Comparison of ENCODE assay signal across 8 cellular contexts in the genomic region with DNA sequence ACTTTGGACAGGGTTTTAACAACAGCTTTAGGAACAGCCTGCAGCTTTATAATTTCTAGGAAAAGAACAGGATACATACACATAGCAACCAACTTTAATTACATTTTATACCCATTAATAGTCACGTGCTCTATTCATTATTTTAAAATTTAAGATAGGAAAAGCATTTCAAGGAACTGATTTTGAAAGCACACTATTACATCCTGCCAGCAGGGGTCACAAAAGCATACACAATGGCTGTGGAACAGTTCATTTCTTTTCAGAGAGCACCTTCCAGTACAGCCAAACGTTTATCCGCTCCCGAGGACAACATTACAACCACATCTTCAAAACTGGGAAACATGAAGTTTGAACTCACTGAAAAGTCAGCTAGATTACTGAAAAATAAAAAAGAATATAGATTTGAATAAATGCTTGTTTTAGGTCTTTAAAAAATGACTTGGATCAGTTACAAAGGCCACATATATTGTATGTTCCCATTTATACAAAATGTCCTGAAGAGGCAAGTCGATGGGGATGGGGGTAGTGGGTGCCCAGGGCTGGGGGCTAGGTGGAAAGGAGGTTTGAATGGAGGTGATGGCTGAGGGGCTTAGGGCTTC.
DNase-seq lines count a peak whose midpoint lies in the region; ATAC-seq and TF ChIP-seq lines count a peak whose summit lies in the region.

No MANE protein-coding gene starts in this region.

- POLR2A ChIA-PET in HEK293 (lab: Yijun Ruan, JAX) (no interaction called here), Panc1 (lab: Charles Lee) (no interaction called here)

- ATAC-seq in Panc1 (peak; percentile 85), HG02759 (IDR thresholded peaks at IDR 0.05; ENCODE audit: unreplicated experiment) (no peak), HG03159 (IDR thresholded peaks at IDR 0.05; ENCODE audit: unreplicated experiment) (no peak)

- H3K4me3 ChIP-seq in HEK293 (ENCODE audit: low read depth, low read length) (no peak overlapping the region), Panc1 (ENCODE audit: low read depth in 2 of 2, low read length in 2 of 2) (no peak overlapping the region), brain microvascular endothelial cell (ENCODE audit: low read depth, low read length) (no peak overlapping the region)

- peak; percentile 33; the same call in 1 of the 2 replicates for TF ChIP-seq CTCF in HEK293 (tag by site-specific recombination; IDR thresholded peaks at IDR 0.05)
- peak; percentile 82 for TF ChIP-seq CTCF in Panc1 (IDR thresholded peaks at IDR 0.05)
- peak; percentile 77 for TF ChIP-seq CTCF in brain microvascular endothelial cell (IDR thresholded peaks at IDR 0.05; ENCODE audit: low read depth, low read length, missing control alignments)

- no peaks in the 10 kb centered on the region for H3K4me1 ChIP-seq in HEK293 (ENCODE audit: control insufficient read depth, insufficient read depth, low read length)
- H3K4me1 ChIP-seq in Panc1 (ENCODE audit: control insufficient read depth, insufficient read depth, low read length): no peaks in the 10 kb centered on the region

- H3K27me3 ChIP-seq in Panc1 (ENCODE audit: control insufficient read depth, insufficient read depth, low read length) (peaks cover 12% of the 10 kb centered on the region; the same call in 1 of the 2 replicates), brain microvascular endothelial cell (replicated peaks) (peaks cover 23% of the 10 kb centered on the region)

- BruUV-seq in Panc1 (replicated peaks; lab: Mats Ljungman, UMichigan): no TSS peak

- H3K9me3 ChIP-seq in HEK293 (ENCODE audit: control insufficient read depth, insufficient read depth, low read depth, low read length) (no peaks in the 10 kb centered on the region), Panc1 (ENCODE audit: control insufficient read depth, insufficient read depth, low read depth, low read length) (no peaks in the 10 kb centered on the region)

- in situ Hi-C loops in Caki2 (cut with HindIII; ENCODE audit: low pct_unique_long_range_greater_than_20kb, low sequenced_read_pairs): no loop called here
- in situ Hi-C loops in Panc1 (cut with HindIII; ENCODE audit: low pct_unique_long_range_greater_than_20kb, low sequenced_read_pairs): no loop called here
- in situ Hi-C loops in brain microvascular endothelial cell (cut with HindIII; ENCODE audit: low pct_ligation_motif_present, low sequenced_read_pairs): no loop called here

- intact Hi-C loops in Panc1 (cut with micrococcal nuclease; ENCODE audit: unreplicated experiment): loop anchor here (1.0 to 5.0 kb wide), 4 partner anchors 105 to 625 kb away; no protein-coding TSS in a partner anchor

- H3K36me3 ChIP-seq in HEK293 (ENCODE audit: control insufficient read depth in 2 of 2, insufficient read depth in 1 of 2, low read length in 2 of 2): no peaks in the 10 kb centered on the region
- H3K36me3 ChIP-seq in Panc1 (ENCODE audit: control insufficient read depth, insufficient read depth, low read length): no peaks in the 10 kb centered on the region
- no peaks in the 10 kb centered on the region for H3K36me3 ChIP-seq in brain microvascular endothelial cell (replicated peaks)

- no peak overlapping the region for H3K27ac ChIP-seq in HEK293 (ENCODE audit: extremely low read depth, low read depth, low read length)
- no peak overlapping the region for H3K27ac ChIP-seq in Panc1 (ENCODE audit: low read length)
- no peak overlapping the region for H3K27ac ChIP-seq in brain microvascular endothelial cell

- DNase-seq in Caki2 (ENCODE audit: low read depth) (peak; percentile 48), Panc1 (ENCODE audit: low read depth, low spot score) (peak; percentile 46), brain microvascular endothelial cell (peak; percentile 55), kidney glomerular epithelial cell (lab: John Stamatoyannopoulos, UW) (peak; percentile 43)
- DNase-seq in stimulated activated CD8-positive, alpha-beta memory T cell treated with anti-CD3 and anti-CD28 coated beads, Interleukin-4, amount 100 ng/mL, for 48 hours: peak; percentile 55

- CTCF ChIA-PET in HEK293 (lab: Yijun Ruan, JAX): interaction anchor here (0.5 to 4.8 kb wide), 61 partner anchors 9 to 695 kb away, joined by 3 to 24 read pairs (median 4); no protein-coding TSS in a partner anchor
- CTCF ChIA-PET in Panc1 (lab: Charles Lee): interaction anchor here (0.6 to 0.7 kb wide), 2 partner anchors 503 to 583 kb away, joined by 3 to 15 read pairs; no protein-coding TSS in a partner anchor

TF ChIP-seq in HEK293, 187 proteins besides CTCF, POLR2A, EP300 and RAD21:
- TF ChIP-seq ZNF768 (tag by site-specific recombination; IDR thresholded peaks at IDR 0.05): no peak
- peak; percentile 69 for TF ChIP-seq ZNF341 (tag by site-specific recombination; IDR thresholded peaks at IDR 0.05; ENCODE audit: low read depth)
- TF ChIP-seq GLIS1 (tag by site-specific recombination; IDR thresholded peaks at IDR 0.05): no peak
- TF ChIP-seq, protein P1, sequence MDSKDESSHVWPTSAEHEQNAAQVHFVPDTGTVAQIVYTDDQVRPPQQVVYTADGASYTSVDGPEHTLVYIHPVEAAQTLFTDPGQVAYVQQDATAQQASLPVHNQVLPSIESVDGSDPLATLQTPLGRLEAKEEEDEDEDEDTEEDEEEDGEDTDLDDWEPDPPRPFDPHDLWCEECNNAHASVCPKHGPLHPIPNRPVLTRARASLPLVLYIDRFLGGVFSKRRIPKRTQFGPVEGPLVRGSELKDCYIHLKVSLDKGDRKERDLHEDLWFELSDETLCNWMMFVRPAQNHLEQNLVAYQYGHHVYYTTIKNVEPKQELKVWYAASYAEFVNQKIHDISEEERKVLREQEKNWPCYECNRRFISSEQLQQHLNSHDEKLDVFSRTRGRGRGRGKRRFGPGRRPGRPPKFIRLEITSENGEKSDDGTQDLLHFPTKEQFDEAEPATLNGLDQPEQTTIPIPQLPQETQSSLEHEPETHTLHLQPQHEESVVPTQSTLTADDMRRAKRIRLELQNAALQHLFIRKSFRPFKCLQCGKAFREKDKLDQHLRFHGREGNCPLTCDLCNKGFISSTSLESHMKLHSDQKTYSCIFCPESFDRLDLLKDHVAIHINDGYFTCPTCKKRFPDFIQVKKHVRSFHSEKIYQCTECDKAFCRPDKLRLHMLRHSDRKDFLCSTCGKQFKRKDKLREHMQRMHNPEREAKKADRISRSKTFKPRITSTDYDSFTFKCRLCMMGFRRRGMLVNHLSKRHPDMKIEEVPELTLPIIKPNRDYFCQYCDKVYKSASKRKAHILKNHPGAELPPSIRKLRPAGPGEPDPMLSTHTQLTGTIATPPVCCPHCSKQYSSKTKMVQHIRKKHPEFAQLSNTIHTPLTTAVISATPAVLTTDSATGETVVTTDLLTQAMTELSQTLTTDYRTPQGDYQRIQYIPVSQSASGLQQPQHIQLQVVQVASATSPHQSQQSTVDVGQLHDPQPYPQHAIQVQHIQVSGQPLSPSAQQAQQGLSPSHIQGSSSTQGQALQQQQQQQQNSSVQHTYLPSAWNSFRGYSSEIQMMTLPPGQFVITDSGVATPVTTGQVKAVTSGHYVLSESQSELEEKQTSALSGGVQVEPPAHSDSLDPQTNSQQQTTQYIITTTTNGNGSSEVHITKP (tag by site-specific recombination; IDR thresholded peaks at IDR 0.05): 0 out of 2 replicates have a peak, but pooled peaks have one; percentile 9
- TF ChIP-seq ZNF600 (tag by site-specific recombination; IDR thresholded peaks at IDR 0.05): peak; percentile 90
- no peak for TF ChIP-seq ZNF335 (tag by site-specific recombination; conservative IDR thresholded peaks at IDR 0.05)
- no peak for TF ChIP-seq ZIC2 (tag by site-specific recombination; IDR thresholded peaks at IDR 0.05)
- no peak for TF ChIP-seq BCL11B (tag by site-specific recombination; IDR thresholded peaks at IDR 0.05; ENCODE audit: low read depth)
- no peak for TF ChIP-seq ZNF623 (tag by site-specific recombination; IDR thresholded peaks at IDR 0.05)
- no peak for TF ChIP-seq ZNF510 (tag by site-specific recombination; IDR thresholded peaks at IDR 0.05; ENCODE audit: insufficient replicate concordance)
- TF ChIP-seq, protein P2, sequence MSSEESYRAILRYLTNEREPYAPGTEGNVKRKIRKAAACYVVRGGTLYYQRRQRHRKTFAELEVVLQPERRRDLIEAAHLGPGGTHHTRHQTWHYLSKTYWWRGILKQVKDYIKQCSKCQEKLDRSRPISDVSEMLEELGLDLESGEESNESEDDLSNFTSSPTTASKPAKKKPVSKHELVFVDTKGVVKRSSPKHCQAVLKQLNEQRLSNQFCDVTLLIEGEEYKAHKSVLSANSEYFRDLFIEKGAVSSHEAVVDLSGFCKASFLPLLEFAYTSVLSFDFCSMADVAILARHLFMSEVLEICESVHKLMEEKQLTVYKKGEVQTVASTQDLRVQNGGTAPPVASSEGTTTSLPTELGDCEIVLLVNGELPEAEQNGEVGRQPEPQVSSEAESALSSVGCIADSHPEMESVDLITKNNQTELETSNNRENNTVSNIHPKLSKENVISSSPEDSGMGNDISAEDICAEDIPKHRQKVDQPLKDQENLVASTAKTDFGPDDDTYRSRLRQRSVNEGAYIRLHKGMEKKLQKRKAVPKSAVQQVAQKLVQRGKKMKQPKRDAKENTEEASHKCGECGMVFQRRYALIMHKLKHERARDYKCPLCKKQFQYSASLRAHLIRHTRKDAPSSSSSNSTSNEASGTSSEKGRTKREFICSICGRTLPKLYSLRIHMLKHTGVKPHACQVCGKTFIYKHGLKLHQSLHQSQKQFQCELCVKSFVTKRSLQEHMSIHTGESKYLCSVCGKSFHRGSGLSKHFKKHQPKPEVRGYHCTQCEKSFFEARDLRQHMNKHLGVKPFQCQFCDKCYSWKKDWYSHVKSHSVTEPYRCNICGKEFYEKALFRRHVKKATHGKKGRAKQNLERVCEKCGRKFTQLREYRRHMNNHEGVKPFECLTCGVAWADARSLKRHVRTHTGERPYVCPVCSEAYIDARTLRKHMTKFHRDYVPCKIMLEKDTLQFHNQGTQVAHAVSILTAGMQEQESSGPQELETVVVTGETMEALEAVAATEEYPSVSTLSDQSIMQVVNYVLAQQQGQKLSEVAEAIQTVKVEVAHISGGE (tag by site-specific recombination; conservative IDR thresholded peaks at IDR 0.05; ENCODE audit: low read depth): no peak
- no peak for TF ChIP-seq ZNF701 (tag by site-specific recombination; IDR thresholded peaks at IDR 0.05)
- TF ChIP-seq ZNF654 (tag by site-specific recombination; IDR thresholded peaks at IDR 0.05; ENCODE audit: low read depth): peak; percentile 83
- TF ChIP-seq ZNF561 (tag by site-specific recombination; IDR thresholded peaks at IDR 0.05; ENCODE audit: borderline replicate concordance): 0 out of 2 replicates have a peak, but pooled peaks have one; percentile 31
- TF ChIP-seq ZNF311 (tag by site-specific recombination; IDR thresholded peaks at IDR 0.05; ENCODE audit: borderline replicate concordance): no peak
